ENCODE assay signal across 8 cellular contexts in genomic region chr16:4733211-4733742, GRCh38. TPM values are rescaled to one million over a fixed set of nuclear protein-coding genes. Genes with fewer than 3 reads are reported as not detected.
DNase-seq lines count a peak whose midpoint lies in the region; ATAC-seq, FAIRE-seq and TF ChIP-seq lines count a peak whose summit lies in the region.

No MANE protein-coding gene starts in this region.

- no CpG with 5 or more reads among the region's 17 CpGs for WGBS in H9 (ENCODE audit: extremely low coverage, insufficient read length, low lambda C conversion rate)

- no peak overlapping the region for H2BK20ac ChIP-seq in H9 (ENCODE audit: low read depth, low read length, poor library complexity, severe bottlenecking)

- H3K4ac ChIP-seq in H9 (ENCODE audit: low read depth, low read length): no peak overlapping the region

- FAIRE-seq in urothelium cell line (lab: Jason Lieb, UNC): no peak

- no peak overlapping the region for H3K18ac ChIP-seq in H9 (ENCODE audit: insufficient read length, low read depth, low read length)

- H2BK12ac ChIP-seq in H9 (ENCODE audit: insufficient read length, low read depth, low read length): no peak overlapping the region

- H2BK120ac ChIP-seq in H9 (ENCODE audit: low read depth, low read length, poor library complexity, severe bottlenecking): no peak overlapping the region

- H3K4me3 Mint-ChIP-seq in H9 (peak overlapping the region; percentile 92 to 97), T-cell (peak overlapping the region; percentile 88 to 93 (median 89)), glutamatergic neuron (ENCODE audit: unreplicated experiment) (peak overlapping the region; percentile 93)

- peaks cover 4% of the 10 kb centered on the region; the same call in 1 of the 2 replicates for H3K79me2 ChIP-seq in H9 (ENCODE audit: insufficient read depth, low read length)

- no peak overlapping the region for H4K8ac ChIP-seq in H9 (replicated peaks; ENCODE audit: insufficient read length, low read depth, low read length)

- no peak for TF ChIP-seq CTCF in H9 (conservative IDR thresholded peaks at IDR 0.05)
- TF ChIP-seq CTCF in glutamatergic neuron (IDR thresholded peaks at IDR 0.05; ENCODE audit: partially characterized antibody, unreplicated experiment): no peak

- peak overlapping the region; percentile 76 for H3K4me2 ChIP-seq in H9 (ENCODE audit: insufficient read depth, insufficient read length, low read length)
- peak overlapping the region; percentile 98 for H3K4me2 ChIP-seq in skeletal muscle satellite cell (ENCODE audit: low read length)

- H3K4me1 ChIP-seq in H9 (ENCODE audit: insufficient read depth, low read length) (no peaks in the 10 kb centered on the region), skeletal muscle satellite cell (ENCODE audit: control insufficient read depth, insufficient read depth, low read length) (peaks cover 5% of the 10 kb centered on the region)

- no peak overlapping the region for H3K23ac ChIP-seq in H9 (ENCODE audit: insufficient read length, low read depth, low read length)

- H3K4me3 ChIP-seq in skeletal muscle satellite cell (ENCODE audit: low read length): peak overlapping the region; percentile 98

- H3K56ac ChIP-seq in H9 (ENCODE audit: insufficient read length, low read depth, low read length): no peak overlapping the region

- DNase-seq in H9 (no peak), T-cell (no peak), glutamatergic neuron (no peak), NCI-H1436 treated with DMSO at 0.1 percent for 48 hours (lab: John Stamatoyannopoulos, UW) (no peak), urothelium cell line (ENCODE audit: low spot score) (no peak), NCI-H345 treated with DMSO at 0.1 percent for 48 hours (lab: John Stamatoyannopoulos, UW; ENCODE audit: unreplicated experiment) (no peak)
- no peak for DNase-seq in activated CD4-positive, alpha-beta T cell treated with anti-CD3 and anti-CD28 coated beads, Interleukin-2, amount 50 U/mL, for 48 hours

- no peak overlapping the region for H4K91ac ChIP-seq in H9 (ENCODE audit: insufficient read length, low read depth, low read length)

- H3K27me3 Mint-ChIP-seq in H9 (ENCODE audit: low read depth) (peaks cover 4% of the 10 kb centered on the region), T-cell (peaks cover 0 to 4% of the 10 kb centered on the region in 2 donors), glutamatergic neuron (ENCODE audit: unreplicated experiment) (peaks cover 3% of the 10 kb centered on the region)

- H3K9me3 ChIP-seq in H9 (ENCODE audit: control insufficient read depth, low read depth, low read length): no peaks in the 10 kb centered on the region
- H3K9me3 ChIP-seq in skeletal muscle satellite cell (replicated peaks; ENCODE audit: low read length): no peaks in the 10 kb centered on the region

- no peaks in the 10 kb centered on the region for H4K20me1 ChIP-seq in H9 (ENCODE audit: control insufficient read depth, insufficient read depth, insufficient read length)

- peaks cover 8 to 12% of the 10 kb centered on the region in 2 experiments for H3K4me1 Mint-ChIP-seq in H9
- peaks cover 15 to 30% (median 20%) of the 10 kb centered on the region in 3 donors for H3K4me1 Mint-ChIP-seq in T-cell
- peaks cover 12% of the 10 kb centered on the region for H3K4me1 Mint-ChIP-seq in glutamatergic neuron (ENCODE audit: low read depth, unreplicated experiment)

- POLR2A ChIA-PET in T-cell (lab: Charles Lee): interaction anchor here in 1 of 2 donors (1.0 kb wide), 1 partner anchor 69 kb away, joined by 5 read pairs; the partner anchor contains the start of gene ROGDI

- H2AFZ ChIP-seq in H9 (ENCODE audit: low read length): no peak overlapping the region

- peaks cover 6% of the 10 kb centered on the region for H3K79me1 ChIP-seq in H9 (ENCODE audit: insufficient read depth, low read depth, low read length, poor library complexity, severe bottlenecking)

- H3K9me3 Mint-ChIP-seq in H9 (no peaks in the 10 kb centered on the region; a peak in 1 of 5 replicates), T-cell (no peaks in the 10 kb centered on the region), glutamatergic neuron (ENCODE audit: unreplicated experiment) (peaks cover 6% of the 10 kb centered on the region)

- peaks cover 9% of the 10 kb centered on the region for H3K23me2 ChIP-seq in H9 (ENCODE audit: insufficient read length, low read depth, low read length, poor library complexity, severe bottlenecking)

- ATAC-seq in T-cell (replicated peaks in 1 of 4): no peak

- H3K27ac Mint-ChIP-seq in H9 (peak overlapping the region; percentile 74 to 94 (median 83); a peak in 4 of 7 replicates), T-cell (no peak overlapping the region), glutamatergic neuron (ENCODE audit: unreplicated experiment) (peak overlapping the region; percentile 38)

- no peak overlapping the region for H4K5ac ChIP-seq in H9 (ENCODE audit: insufficient read length, low read depth, low read length)

- no peak overlapping the region for H2BK5ac ChIP-seq in H9 (ENCODE audit: insufficient read length, low read length)

- no peak overlapping the region for H2AK5ac ChIP-seq in H9 (ENCODE audit: insufficient read length, low read length)

- H3K14ac ChIP-seq in H9 (ENCODE audit: insufficient read depth, low read length): no peak overlapping the region

- H3K9ac ChIP-seq in H9 (ENCODE audit: extremely low read depth, insufficient read length, low read length): peak overlapping the region; percentile 27
- H3K9ac ChIP-seq in skeletal muscle satellite cell (ENCODE audit: low read depth, low read length): peak overlapping the region; percentile 90

- H2BK15ac ChIP-seq in H9 (ENCODE audit: low read depth, low read length): no peak overlapping the region

- H3K36me3 Mint-ChIP-seq in H9 (ENCODE audit: insufficient read depth in 1 of 3, low read depth in 3 of 3) (peaks cover 0 to 23% (median 20%) of the 10 kb centered on the region in 3 experiments; a peak in 6 of 7 replicates), T-cell (peaks cover 15% of the 10 kb centered on the region), glutamatergic neuron (ENCODE audit: unreplicated experiment) (no peaks in the 10 kb centered on the region)

- CTCF ChIA-PET in T-cell (lab: Charles Lee): no interaction called here

- H3K27me3 ChIP-seq in H9 (ENCODE audit: insufficient read depth, low read length) (no peaks in the 10 kb centered on the region), skeletal muscle satellite cell (ENCODE audit: control insufficient read depth, insufficient read depth, low read length) (peaks cover 4% of the 10 kb centered on the region)

- H3K36me3 ChIP-seq in skeletal muscle satellite cell (ENCODE audit: insufficient read depth, low read length): peaks cover 20% of the 10 kb centered on the region

- no peak overlapping the region for H3T11ph ChIP-seq in H9 (ENCODE audit: low read length)

- H3K27ac ChIP-seq in H9 (ENCODE audit: insufficient read length, low read depth, low read length): no peak overlapping the region

RNA-seq across cellular contexts. Expression of gene ANKS3, which starts 0.8 kb away (rescaled TPM):
- 27.3 and 32.0 TPM in 2 replicates for total RNA-seq in H9 (2021)
- total RNA-seq in T-cell: 10 to 100 TPM; 24.2 to 37.1 (median 32.2) TPM
- total RNA-seq in glutamatergic neuron (ENCODE audit: unreplicated experiment): 43.5 TPM
- total RNA-seq in skeletal muscle satellite cell (2012; rRNA removed): 14.0 and 20.3 TPM in 2 replicates

RNA-seq across cellular contexts. Expression of gene DNAAF8, which starts 1.1 kb away (rescaled TPM):
- total RNA-seq in H9 (2021) (0.33 and 0.39 TPM in 2 replicates), T-cell (under 1 TPM in 4 of 5 donors, not detected in 1; 0.13 to 0.70 (median 0.34) TPM), glutamatergic neuron (ENCODE audit: unreplicated experiment) (0.59 TPM)
- 0.44 and 0.51 TPM in 2 replicates for total RNA-seq in skeletal muscle satellite cell (2012; rRNA removed)

RNA-seq across cellular contexts. Expression of gene ZNF500, which starts 33.7 kb away (rescaled TPM):
- total RNA-seq in H9 (2021) (15.9 and 18.3 TPM in 2 replicates), T-cell (10 to 100 TPM; 19.7 to 36.6 (median 32.4) TPM), glutamatergic neuron (ENCODE audit: unreplicated experiment) (19.8 TPM)
- 9.6 and 12.4 TPM in 2 replicates for total RNA-seq in skeletal muscle satellite cell (2012; rRNA removed)

RNA-seq across cellular contexts. Expression of gene NUDT16L1, which starts 39.9 kb away (rescaled TPM):
- 49.4 and 50.0 TPM in 2 replicates for total RNA-seq in H9 (2021)
- total RNA-seq in T-cell: 10 to 100 TPM; 53.3 to 64.0 (median 62.2) TPM
- total RNA-seq in glutamatergic neuron (ENCODE audit: unreplicated experiment): 34.3 TPM
- 24.8 and 33.2 TPM in 2 replicates for total RNA-seq in skeletal muscle satellite cell (2012; rRNA removed)

RNA-seq across cellular contexts. Expression of gene SEPTIN12, which starts 54.9 kb away (rescaled TPM):
- 0.48 TPM in 1 of 2 replicates, not detected in the other for total RNA-seq in H9 (2021)
- not detected for total RNA-seq in T-cell
- total RNA-seq in glutamatergic neuron (ENCODE audit: unreplicated experiment): 0.96 TPM
- not detected in 2 replicates for total RNA-seq in skeletal muscle satellite cell (2012; rRNA removed)

Comparison
In these comparisons a context has a peak if more than half of its experiments do, and no peak if none do; other contexts are left out.
1. H3K27ac Mint-ChIP-seq: peak in H9 (3 of 3) and glutamatergic neuron (single experiment); none in T-cell (0 of 2).
2. Peak in every context shown above with its lines, with median percentiles within 50 percentile points of each other: H3K4me3 Mint-ChIP-seq.